In the genomic region with DNA sequence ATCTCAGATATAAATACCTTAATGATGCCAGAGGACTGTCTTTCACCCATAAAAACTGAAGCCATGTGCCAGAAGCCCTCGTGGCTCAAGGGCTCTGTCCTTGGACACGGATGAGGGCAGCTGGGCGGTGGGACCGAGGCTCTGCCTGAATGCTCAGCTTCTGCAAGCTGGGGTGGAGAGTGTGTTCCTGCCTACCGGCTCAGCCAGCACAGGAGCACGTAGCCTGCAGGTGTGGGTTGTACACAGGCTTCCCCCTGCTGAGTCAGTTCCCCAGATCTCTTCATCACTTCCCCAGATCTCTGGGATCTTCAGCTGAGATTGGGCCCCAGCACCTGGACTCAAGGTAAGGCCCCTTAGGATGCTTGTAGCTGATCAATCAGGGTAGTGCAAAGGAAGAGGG, we compare ENCODE assay signal across 1 cellular context.
TF ChIP-seq lines count a peak whose summit lies in the region.

No MANE protein-coding gene starts in this region.

TF ChIP-seq in SK-N-SH treated with all-trans-retinoic acid at 6 μM for 48 hours, 23 proteins besides CTCF, POLR2A, EP300 and RAD21 (continued from another document):
- TF ChIP-seq, protein P1, sequence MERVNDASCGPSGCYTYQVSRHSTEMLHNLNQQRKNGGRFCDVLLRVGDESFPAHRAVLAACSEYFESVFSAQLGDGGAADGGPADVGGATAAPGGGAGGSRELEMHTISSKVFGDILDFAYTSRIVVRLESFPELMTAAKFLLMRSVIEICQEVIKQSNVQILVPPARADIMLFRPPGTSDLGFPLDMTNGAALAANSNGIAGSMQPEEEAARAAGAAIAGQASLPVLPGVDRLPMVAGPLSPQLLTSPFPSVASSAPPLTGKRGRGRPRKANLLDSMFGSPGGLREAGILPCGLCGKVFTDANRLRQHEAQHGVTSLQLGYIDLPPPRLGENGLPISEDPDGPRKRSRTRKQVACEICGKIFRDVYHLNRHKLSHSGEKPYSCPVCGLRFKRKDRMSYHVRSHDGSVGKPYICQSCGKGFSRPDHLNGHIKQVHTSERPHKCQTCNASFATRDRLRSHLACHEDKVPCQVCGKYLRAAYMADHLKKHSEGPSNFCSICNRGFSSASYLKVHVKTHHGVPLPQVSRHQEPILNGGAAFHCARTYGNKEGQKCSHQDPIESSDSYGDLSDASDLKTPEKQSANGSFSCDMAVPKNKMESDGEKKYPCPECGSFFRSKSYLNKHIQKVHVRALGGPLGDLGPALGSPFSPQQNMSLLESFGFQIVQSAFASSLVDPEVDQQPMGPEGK (CRISPR knock-in tag; IDR thresholded peaks at IDR 0.05; ENCODE audit: borderline replicate concordance) = no peak
- TF ChIP-seq SNAI2 (CRISPR knock-in tag; IDR thresholded peaks at IDR 0.05) (no peak), TOX (CRISPR knock-in tag; IDR thresholded peaks at IDR 0.05; ENCODE audit: borderline replicate concordance) (no peak), ARNTL (CRISPR knock-in tag; IDR thresholded peaks at IDR 0.05; ENCODE audit: borderline replicate concordance, low read depth) (no peak), ZNF8 (CRISPR knock-in tag; IDR thresholded peaks at IDR 0.05) (no peak), ZC3H10 (CRISPR knock-in tag; IDR thresholded peaks at IDR 0.05) (no peak), TCF4 (CRISPR knock-in tag; IDR thresholded peaks at IDR 0.05; ENCODE audit: borderline replicate concordance) (no peak)
- TF ChIP-seq, protein P2, sequence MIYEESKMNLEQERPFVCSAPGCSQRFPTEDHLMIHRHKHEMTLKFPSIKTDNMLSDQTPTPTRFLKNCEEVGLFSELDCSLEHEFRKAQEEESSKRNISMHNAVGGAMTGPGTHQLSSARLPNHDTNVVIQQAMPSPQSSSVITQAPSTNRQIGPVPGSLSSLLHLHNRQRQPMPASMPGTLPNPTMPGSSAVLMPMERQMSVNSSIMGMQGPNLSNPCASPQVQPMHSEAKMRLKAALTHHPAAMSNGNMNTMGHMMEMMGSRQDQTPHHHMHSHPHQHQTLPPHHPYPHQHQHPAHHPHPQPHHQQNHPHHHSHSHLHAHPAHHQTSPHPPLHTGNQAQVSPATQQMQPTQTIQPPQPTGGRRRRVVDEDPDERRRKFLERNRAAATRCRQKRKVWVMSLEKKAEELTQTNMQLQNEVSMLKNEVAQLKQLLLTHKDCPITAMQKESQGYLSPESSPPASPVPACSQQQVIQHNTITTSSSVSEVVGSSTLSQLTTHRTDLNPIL (CRISPR knock-in tag; IDR thresholded peaks at IDR 0.05; ENCODE audit: low read depth) = no peak
